20 cellular contexts compared by ENCODE assay signal in the genomic region with DNA sequence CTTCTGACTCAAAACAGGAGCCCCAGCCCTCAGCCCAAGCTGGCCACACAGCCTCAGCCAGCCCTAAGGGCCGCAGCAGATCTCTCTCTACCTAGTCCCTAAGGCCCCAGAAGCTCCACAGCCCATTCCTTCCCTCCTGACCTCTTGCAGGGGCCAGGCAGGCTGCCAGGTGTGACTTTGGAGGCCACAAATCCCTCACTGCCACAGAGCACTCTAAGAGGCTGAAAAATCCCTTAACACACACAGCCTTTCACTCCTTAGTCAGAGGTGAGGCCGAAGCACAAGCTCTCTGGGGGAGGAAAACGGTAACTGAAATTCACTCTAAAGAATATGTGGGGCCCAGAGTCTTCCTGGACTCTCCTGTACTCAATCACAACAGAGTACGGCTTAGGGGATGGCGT. TPM values are rescaled to one million over a fixed set of nuclear protein-coding genes. Genes with fewer than 3 reads are reported as not detected.
A peak's percentile ranks its signal among the peaks of the same experiment; 100 is the strongest.
DNase-seq lines count a peak whose midpoint lies in the region; ATAC-seq, FAIRE-seq and TF ChIP-seq lines count a peak whose summit lies in the region.
"Had no signal": no experiment of that assay in that cellular context is flagged by ENCODE, and none has a peak within 500 bp of the region (broad histone marks: within the 10 kb centered on the region; RNA-seq: fewer than 3 reads in every experiment).

No MANE protein-coding gene starts in this region.

- H2AFZ ChIP-seq in mesenchymal stem cell (ENCODE audit: low read depth, low read length) = peak overlapping the region; percentile 3

- no peak overlapping the region for H2BK5ac ChIP-seq in mesenchymal stem cell (ENCODE audit: low read depth, low read length, poor library complexity, severe bottlenecking)

- TF ChIP-seq CTCF in heart left ventricle (IDR thresholded peaks at IDR 0.05) (no peak), type B pancreatic cell (conservative IDR thresholded peaks at IDR 0.05) (no peak)

- no peaks in the 10 kb centered on the region for H3K27me3 ChIP-seq in heart left ventricle
- H3K27me3 ChIP-seq in right cardiac atrium (ENCODE audit: control insufficient read depth, insufficient read depth) = no peaks in the 10 kb centered on the region
- H3K27me3 ChIP-seq in SJSA1 (replicated peaks) = no peaks in the 10 kb centered on the region
- no peaks in the 10 kb centered on the region for H3K27me3 ChIP-seq in mesenchymal stem cell (ENCODE audit: control insufficient read depth in 1 of 2, insufficient read depth in 1 of 2, low read length in 2 of 2)
- H3K27me3 ChIP-seq: testis had no signal

- no peaks in the 10 kb centered on the region for H3K36me3 Mint-ChIP-seq in type B pancreatic cell

- TF ChIP-seq POLR2A in heart left ventricle (IDR thresholded peaks at IDR 0.05) = no peak

- DNase-seq in heart left ventricle (peak in 1 of 5 donors; percentile 38), right cardiac atrium (no peak), SJSA1 (ENCODE audit: low read depth in 1 of 2, low spot score in 2 of 2) (no peak), mesenchymal stem cell (no peak), urothelium cell line (ENCODE audit: low spot score) (peak; percentile 26), D341Med (ENCODE audit: low spot score) (no peak), type B pancreatic cell (ENCODE audit: extremely low spot score, unreplicated experiment) (no peak), NCI-H774 (lab: John Stamatoyannopoulos, UW) (no peak)
- DNase-seq: ACHN; activated CD4-positive, alpha-beta T cell treated with anti-CD3 and anti-CD28 coated beads, Interleukin-2, amount 50 U/mL, for 4 hours; anterior cingulate cortex; erythroblast; NCI-H748 treated with DMSO at 0.1 percent for 48 hours; T-helper 9 cell; testis had no signal

- 75 to 79% (median 79%) methylated on average over 5 of the region's 5 CpGs for WGBS in heart left ventricle, 4 donors
- WGBS in right cardiac atrium = 86% methylated on average over 5 of the region's 5 CpGs
- 91% methylated on average over 5 of the region's 5 CpGs for WGBS in mesenchymal stem cell

- H3K4me3 ChIP-seq in heart left ventricle (no peak overlapping the region), right cardiac atrium (ENCODE audit: low read length) (no peak overlapping the region), SJSA1 (no peak overlapping the region), mesenchymal stem cell (ENCODE audit: insufficient read depth in 1 of 2, low read depth in 1 of 2, low read length in 2 of 2) (no peak overlapping the region)
- H3K4me3 ChIP-seq: coronary artery, testis had no signal

- H3K4me3 Mint-ChIP-seq in type B pancreatic cell = no peak overlapping the region
- H3K4me3 Mint-ChIP-seq: activated T-helper 17 cell treated with anti-CD3 and anti-CD28 coated beads, Interleukin-2, amount 50 U/mL, for 72 hours had no signal

- peaks cover 8% of the 10 kb centered on the region for H3K27me3 Mint-ChIP-seq in type B pancreatic cell
- H3K27me3 Mint-ChIP-seq: activated T-helper 17 cell treated with anti-CD3 and anti-CD28 coated beads, Interleukin-2, amount 50 U/mL, for 72 hours; progenitor cell of endocrine pancreas had no signal

- H3K23ac ChIP-seq in mesenchymal stem cell (ENCODE audit: low read length in 2 of 2) = no peak overlapping the region

- peak overlapping the region in 1 of 2 experiments; percentile 13 for H3K18ac ChIP-seq in mesenchymal stem cell (ENCODE audit: low read depth in 1 of 2, low read length in 2 of 2)

- ATAC-seq in heart left ventricle = peak; percentile 34 to 54 (median 46)
- no peak for ATAC-seq in right cardiac atrium
- ATAC-seq: activated T-helper 17 cell treated with anti-CD3 and anti-CD28 coated beads, Interleukin-2, amount 50 U/mL, for 72 hours had no signal

- intact Hi-C loops in heart left ventricle (cut with DNase I) = no loop called here
- intact Hi-C loops in right cardiac atrium (cut with DNase I) = no loop called here

- H3K9ac ChIP-seq in mesenchymal stem cell (ENCODE audit: low read length) = peak overlapping the region; percentile 37

- H3K79me1 ChIP-seq in mesenchymal stem cell (replicated peaks; ENCODE audit: low read length, poor library complexity, severe bottlenecking) = no peaks in the 10 kb centered on the region

- FAIRE-seq in urothelium cell line (lab: Jason Lieb, UNC) = no peak
- FAIRE-seq: HTR-8/SVneo had no signal

- H2AK5ac ChIP-seq in mesenchymal stem cell (ENCODE audit: low read length, severe bottlenecking) = no peak overlapping the region

- H4K8ac ChIP-seq in mesenchymal stem cell (ENCODE audit: low read length) = peak overlapping the region; percentile 53

- no peak overlapping the region for H3K14ac ChIP-seq in mesenchymal stem cell (ENCODE audit: low read length in 2 of 2)

- H3K9me3 ChIP-seq in heart left ventricle (no peaks in the 10 kb centered on the region), right cardiac atrium (ENCODE audit: control insufficient read depth, low read length) (no peaks in the 10 kb centered on the region), SJSA1 (replicated peaks) (no peaks in the 10 kb centered on the region; the same call in 1 of the 2 replicates), mesenchymal stem cell (ENCODE audit: control insufficient read depth, low read length) (no peaks in the 10 kb centered on the region)
- H3K9me3 ChIP-seq: testis had no signal

- H2BK12ac ChIP-seq in mesenchymal stem cell (ENCODE audit: low read length in 2 of 2) = no peak overlapping the region

- H3K9me3 Mint-ChIP-seq in type B pancreatic cell = no peaks in the 10 kb centered on the region
- H3K9me3 Mint-ChIP-seq: activated T-helper 17 cell treated with anti-CD3 and anti-CD28 coated beads, Interleukin-2, amount 50 U/mL, for 72 hours had no signal

- no peak overlapping the region for H3K27ac Mint-ChIP-seq in type B pancreatic cell
- H3K27ac Mint-ChIP-seq: activated T-helper 17 cell treated with anti-CD3 and anti-CD28 coated beads, Interleukin-2, amount 50 U/mL, for 72 hours; progenitor cell of endocrine pancreas had no signal

- H2BK15ac ChIP-seq in mesenchymal stem cell (ENCODE audit: low read depth, poor library complexity, severe bottlenecking) = no peak overlapping the region

- no peak overlapping the region for H2BK120ac ChIP-seq in mesenchymal stem cell (ENCODE audit: low read depth, low read length)

- no peak overlapping the region for H3K4me2 ChIP-seq in mesenchymal stem cell (ENCODE audit: low read length, poor library complexity, severe bottlenecking)

- H4K91ac ChIP-seq in mesenchymal stem cell (ENCODE audit: low read length) = no peak overlapping the region

- H3K4me1 ChIP-seq in heart left ventricle = peaks cover 0 to 33% (median 12%) of the 10 kb centered on the region in 12 donors
- H3K4me1 ChIP-seq in right cardiac atrium (ENCODE audit: control insufficient read depth, insufficient read depth, low read length) = no peaks in the 10 kb centered on the region
- peaks cover 30% of the 10 kb centered on the region for H3K4me1 ChIP-seq in SJSA1 (replicated peaks)
- H3K4me1 ChIP-seq in mesenchymal stem cell (ENCODE audit: control insufficient read depth, insufficient read depth, low read depth, low read length) = peaks cover 8% of the 10 kb centered on the region
- H3K4me1 ChIP-seq: testis had no signal

- H3K4me1 Mint-ChIP-seq in type B pancreatic cell (ENCODE audit: unreplicated experiment) = peaks cover 5% of the 10 kb centered on the region

- H3K4ac ChIP-seq in mesenchymal stem cell (ENCODE audit: low read depth in 1 of 2, low read length in 2 of 2) = no peak overlapping the region

- peak overlapping the region in 1 of 12 donors; percentile 47 for H3K27ac ChIP-seq in heart left ventricle
- H3K27ac ChIP-seq in right cardiac atrium (ENCODE audit: low read length) = no peak overlapping the region
- H3K27ac ChIP-seq in SJSA1 = 0 out of 2 replicates have a peak overlapping the region, but pooled peaks have one; percentile 21
- no peak overlapping the region for H3K27ac ChIP-seq in mesenchymal stem cell (ENCODE audit: low read length, poor library complexity, severe bottlenecking)
- H3K27ac ChIP-seq: coronary artery, testis had no signal

- H3K36me3 ChIP-seq in heart left ventricle = peaks cover 0 to 45% (median 0%) of the 10 kb centered on the region in 9 donors
- H3K36me3 ChIP-seq in SJSA1 = no peaks in the 10 kb centered on the region
- H3K36me3 ChIP-seq in mesenchymal stem cell (ENCODE audit: control insufficient read depth in 1 of 2, insufficient read depth in 2 of 2, low read depth in 1 of 2, low read length in 2 of 2) = peaks cover 0 to 4% of the 10 kb centered on the region in 2 experiments

RNA-seq across cellular contexts. Expression of gene LRRC2, which starts 23.3 kb away (rescaled TPM):
- total RNA-seq in heart left ventricle (100 to 1,000 TPM in 4 of 9 donors, 10 to 100 TPM in 5; 74.4 to 147 (median 97.3) TPM), right cardiac atrium (10 to 100 TPM in 3 of 4 donors, 1 to 10 TPM in 1; 8.9 to 26.0 (median 15.0) TPM), type B pancreatic cell (ENCODE audit: low replicate concordance) (0.31 TPM in 2 replicates)
- polyA plus RNA-seq in heart left ventricle (10 to 100 TPM; 20.7 to 54.6 TPM), right cardiac atrium (9.9 TPM)
- 0.61 and 2.8 TPM in 2 replicates for total RNA-seq in SJSA1 (2014; rRNA removed; shearing (Covaris generic))
- 0.43 TPM for polyA plus RNA-seq in mesenchymal stem cell (2013, experiment 1 of 2)
- polyA plus RNA-seq in mesenchymal stem cell (2013, experiment 2 of 2) = 0.47 TPM
- total RNA-seq: activated T-helper 17 cell treated with anti-CD3 and anti-CD28 coated beads, Interleukin-2, amount 50 U/mL, for 72 hours; progenitor cell of endocrine pancreas had no signal

RNA-seq across cellular contexts. Expression of gene RTP3, which starts 45.0 kb away (rescaled TPM):
- total RNA-seq in heart left ventricle (not detected), right cardiac atrium (not detected), type B pancreatic cell (ENCODE audit: low replicate concordance) (not detected in 2 replicates)
- polyA plus RNA-seq in heart left ventricle (not detected), right cardiac atrium (not detected)
- not detected in 2 replicates for total RNA-seq in SJSA1 (2014; rRNA removed; shearing (Covaris generic))
- polyA plus RNA-seq in mesenchymal stem cell (2013, experiment 1 of 2) = not detected
- polyA plus RNA-seq in mesenchymal stem cell (2013, experiment 2 of 2) = not detected
- total RNA-seq: activated T-helper 17 cell treated with anti-CD3 and anti-CD28 coated beads, Interleukin-2, amount 50 U/mL, for 72 hours; kidney epithelial cell; progenitor cell of endocrine pancreas had no signal

Comparison
In these comparisons a context has a peak if more than half of its experiments do, and no peak if none do; other contexts are left out.
1. ATAC-seq: peak in heart left ventricle (4 of 4); none in right cardiac atrium (0 of 2).